Comparison of ENCODE assay signal across 22 cellular contexts in the genomic region with DNA sequence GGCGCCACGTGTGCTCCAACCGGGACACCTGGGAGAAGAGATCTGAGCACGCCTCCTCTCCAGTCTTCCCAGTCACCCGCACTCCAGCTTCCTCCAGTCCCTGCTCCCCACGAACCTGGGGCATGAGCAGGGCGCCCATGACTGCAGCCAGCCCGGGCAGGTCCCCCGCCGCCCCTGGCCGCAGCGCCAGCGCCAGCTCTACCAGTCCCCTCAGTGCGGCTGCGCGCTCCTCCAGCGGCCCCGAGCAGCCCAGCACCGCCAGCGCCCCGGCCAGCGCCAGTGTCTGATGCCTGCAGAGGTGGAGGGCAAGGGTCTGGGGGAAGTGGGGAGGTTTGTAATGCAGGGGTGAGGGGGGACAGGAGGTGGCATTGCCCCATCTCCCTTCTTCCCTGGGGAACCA. TPM values are rescaled to one million over a fixed set of nuclear protein-coding genes. Genes with fewer than 3 reads are reported as not detected.
DNase-seq lines count a peak whose midpoint lies in the region; ATAC-seq and TF ChIP-seq lines count a peak whose summit lies in the region.
"Had no signal": no experiment of that assay in that cellular context is flagged by ENCODE, and none has a peak within 500 bp of the region (broad histone marks: within the 10 kb centered on the region; RNA-seq: fewer than 3 reads in every experiment).

No MANE protein-coding gene starts in this region.

- H3K27me3 ChIP-seq in OCI-LY1 (ENCODE audit: insufficient read depth, low read length) (no peaks in the 10 kb centered on the region), esophagus squamous epithelium (no peaks in the 10 kb centered on the region)
- H3K27me3 ChIP-seq: MG63, suprapubic skin had no signal

- H3K36me3 ChIP-seq in OCI-LY1 (ENCODE audit: insufficient read depth, low read length) = peaks cover 52% of the 10 kb centered on the region
- H3K36me3 ChIP-seq in esophagus squamous epithelium = peaks cover 12 to 88% (median 26%) of the 10 kb centered on the region in 3 donors

- no CpG with 5 or more reads among the region's 22 CpGs for WGBS in esophagus squamous epithelium, 2 donors

- intact Hi-C loops in Calu3 (cut with micrococcal nuclease; ENCODE audit: unreplicated experiment) (no loop called here), esophagus squamous epithelium (cut with DNase I) (loop anchor here (10.0 kb wide), 1 partner anchor 111 kb away; no protein-coding TSS in a partner anchor)

- H4K20me1 ChIP-seq in OCI-LY1 (ENCODE audit: insufficient read depth, low read length) = no peaks in the 10 kb centered on the region

- no peak overlapping the region for H3K27ac ChIP-seq in OCI-LY1 (ENCODE audit: low read depth, low read length, poor library complexity, severe bottlenecking)
- peak overlapping the region in 3 of 4 donors; percentile 77 to 86 (median 85) for H3K27ac ChIP-seq in esophagus squamous epithelium

- CTCF ChIA-PET in Calu3 (lab: Charles Lee) = no interaction called here

- no TSS peak for BruUV-seq in Calu3 (replicated peaks; lab: Mats Ljungman, UMichigan)

- DNase-seq in Calu3 (no peak), esophagus squamous epithelium (lab: John Stamatoyannopoulos, UW) (no peak), hypothalamus (lab: John Stamatoyannopoulos, UW) (no peak), OCI-M2 (lab: John Stamatoyannopoulos, UW; ENCODE audit: unreplicated experiment) (no peak)
- DNase-seq in NK-92 treated with Interleukin-12 subunit alpha and Interleukin-12 subunit beta, amount 100 ng/mL, for 24 hours (lab: John Stamatoyannopoulos, UW) = no peak
- DNase-seq: activated gamma-delta T cell, cerebellar nuclear complex, DMS 273 treated with DMSO at 0.1 percent for 48 hours, KG1, NCI-H1105 treated with DMSO at 0.1 percent for 48 hours, NCI-H1930, NCI-H524 treated with DMSO at 0.1 percent for 48 hours had no signal

- no peak overlapping the region for H3K4me3 ChIP-seq in OCI-LY1 (ENCODE audit: low read depth, low read length, poor library complexity, severe bottlenecking)
- no peak overlapping the region for H3K4me3 ChIP-seq in esophagus squamous epithelium
- H3K4me3 ChIP-seq: MG63 had no signal

- H3K4me3 Mint-ChIP-seq in Calu3 (ENCODE audit: low read depth, unreplicated experiment) = peak overlapping the region; percentile 32
- H3K4me3 Mint-ChIP-seq in stimulated activated memory B cell treated with anti-CD40 and anti-IgM and Interleukin-4, amounts not matched to agents 10 μg/mL and 1 μg/mL and 100 μg/mL, for 72 hours = peak overlapping the region; percentile 95

- H2AFZ ChIP-seq in OCI-LY1 (ENCODE audit: low read length) = no peak overlapping the region

- peaks cover 85% of the 10 kb centered on the region for H3K36me3 Mint-ChIP-seq in Calu3 (ENCODE audit: insufficient read depth, unreplicated experiment)
- H3K36me3 Mint-ChIP-seq in stimulated activated memory B cell treated with anti-CD40 and anti-IgM and Interleukin-4, amounts not matched to agents 10 μg/mL and 1 μg/mL and 100 μg/mL, for 72 hours = peaks cover 57% of the 10 kb centered on the region

- no peaks in the 10 kb centered on the region for H3F3A ChIP-seq in OCI-LY1 (ENCODE audit: insufficient read depth, low read length)

- H3K4me1 ChIP-seq in OCI-LY1 (ENCODE audit: insufficient read depth, low read length, severe bottlenecking) (peaks cover 9% of the 10 kb centered on the region), esophagus squamous epithelium (peaks cover 7 to 41% (median 11%) of the 10 kb centered on the region in 3 donors)

- H3K4me1 Mint-ChIP-seq in Calu3 (ENCODE audit: low read depth, unreplicated experiment) = peaks cover 9% of the 10 kb centered on the region
- H3K4me1 Mint-ChIP-seq in stimulated activated memory B cell treated with anti-CD40 and anti-IgM and Interleukin-4, amounts not matched to agents 10 μg/mL and 1 μg/mL and 100 μg/mL, for 72 hours = peaks cover 40% of the 10 kb centered on the region
- H3K4me1 Mint-ChIP-seq: neural crest cell had no signal

- peak overlapping the region; percentile 87 for H3K27ac Mint-ChIP-seq in Calu3 (ENCODE audit: unreplicated experiment)
- peak overlapping the region; percentile 96 for H3K27ac Mint-ChIP-seq in stimulated activated memory B cell treated with anti-CD40 and anti-IgM and Interleukin-4, amounts not matched to agents 10 μg/mL and 1 μg/mL and 100 μg/mL, for 72 hours

- H3K9ac ChIP-seq in OCI-LY1 (ENCODE audit: low read length) = no peak overlapping the region

- no peaks in the 10 kb centered on the region for H3K9me2 ChIP-seq in OCI-LY1 (ENCODE audit: low read depth, low read length)

- no peak for ATAC-seq in stimulated activated memory B cell treated with anti-CD40 and anti-IgM and Interleukin-4, amounts not matched to agents 10 μg/mL and 1 μg/mL and 100 μg/mL, for 72 hours
- no peak for ATAC-seq in GM21423 (IDR thresholded peaks at IDR 0.05; ENCODE audit: unreplicated experiment)

- no peaks in the 10 kb centered on the region for H3K27me3 Mint-ChIP-seq in Calu3 (ENCODE audit: unreplicated experiment)
- no peaks in the 10 kb centered on the region for H3K27me3 Mint-ChIP-seq in stimulated activated memory B cell treated with anti-CD40 and anti-IgM and Interleukin-4, amounts not matched to agents 10 μg/mL and 1 μg/mL and 100 μg/mL, for 72 hours
- H3K27me3 Mint-ChIP-seq: activated CD8-positive, alpha-beta T cell treated with anti-CD3 and anti-CD28 coated beads for 36 hours; activated naive CD8-positive, alpha-beta T cell treated with anti-CD3 and anti-CD28 coated beads, Interleukin-2, amount 50 U/mL, for 24 hours had no signal

- TF ChIP-seq POLR2A in esophagus squamous epithelium (IDR thresholded peaks at IDR 0.05) = no peak

- TF ChIP-seq CTCF in Calu3 (IDR thresholded peaks at IDR 0.05; ENCODE audit: unreplicated experiment) = no peak
- TF ChIP-seq CTCF in OCI-LY1 (IDR thresholded peaks at IDR 0.05; ENCODE audit: low read length) = no peak
- no peak for TF ChIP-seq CTCF in esophagus squamous epithelium (IDR thresholded peaks at IDR 0.05)

- no peaks in the 10 kb centered on the region for H3K9me3 Mint-ChIP-seq in Calu3 (ENCODE audit: low read depth, unreplicated experiment)
- no peaks in the 10 kb centered on the region for H3K9me3 Mint-ChIP-seq in stimulated activated memory B cell treated with anti-CD40 and anti-IgM and Interleukin-4, amounts not matched to agents 10 μg/mL and 1 μg/mL and 100 μg/mL, for 72 hours
- H3K9me3 Mint-ChIP-seq: activated CD8-positive, alpha-beta T cell treated with anti-CD3 and anti-CD28 coated beads for 36 hours; activated naive CD8-positive, alpha-beta T cell treated with anti-CD3 and anti-CD28 coated beads, Interleukin-2, amount 50 U/mL, for 24 hours; neural crest cell; T-helper 1 cell treated with Interleukin-12 subunit alpha and Interleukin-12 subunit beta and Interleukin-4 antibody, amounts not matched to agents 30 μg/mL and 1 μg/mL, for 36 hours had no signal

- H3K79me2 ChIP-seq in OCI-LY1 (ENCODE audit: insufficient read depth, low read length) = no peaks in the 10 kb centered on the region

- no peaks in the 10 kb centered on the region for H3K9me3 ChIP-seq in OCI-LY1 (ENCODE audit: low read length)
- H3K9me3 ChIP-seq in esophagus squamous epithelium = no peaks in the 10 kb centered on the region
- H3K9me3 ChIP-seq: MG63, suprapubic skin had no signal

- 0 out of 2 replicates have a peak overlapping the region, but pooled peaks have one; percentile 75 for H3K4me2 ChIP-seq in OCI-LY1 (ENCODE audit: low read length)

RNA-seq across cellular contexts. Expression of a gene that starts 13.1 kb away (rescaled TPM):
- total RNA-seq in Calu3 (2022) = 62.0 and 64.0 TPM in 2 replicates
- 10 to 100 TPM; 17.3 to 52.1 (median 40.6) TPM for total RNA-seq in esophagus squamous epithelium
- total RNA-seq: neural crest cell had no signal

RNA-seq across cellular contexts. Expression of a gene that starts 14.7 kb away (rescaled TPM):
- total RNA-seq in Calu3 (2022) (86.0 and 95.8 TPM in 2 replicates), esophagus squamous epithelium (100 to 1,000 TPM in 3 of 4 donors, 10 to 100 TPM in 1; 67.6 to 160 (median 117) TPM)

RNA-seq across cellular contexts. Expression of a gene that starts 16.8 kb away (rescaled TPM):
- total RNA-seq in Calu3 (2022) (67.7 and 69.0 TPM in 2 replicates), esophagus squamous epithelium (10 to 100 TPM; 45.7 to 72.8 (median 52.0) TPM)

RNA-seq across cellular contexts. Expression of a gene that starts 18.4 kb away (rescaled TPM):
- 0.28 and 0.37 TPM in 2 replicates for total RNA-seq in Calu3 (2022)
- 1 to 10 TPM in 3 of 4 donors, under 1 TPM in 1; 0.83 to 7.6 (median 3.6) TPM for total RNA-seq in esophagus squamous epithelium
- total RNA-seq: HT1080, neural crest cell had no signal

RNA-seq across cellular contexts. Expression of a gene that starts 33.7 kb away (rescaled TPM):
- total RNA-seq in Calu3 (2022) = 517 and 658 TPM in 2 replicates
- 100 to 1,000 TPM in 2 of 4 donors, 10 to 100 TPM in 2; 12.0 to 501 (median 189) TPM for total RNA-seq in esophagus squamous epithelium
